ENCODE assay signal across 8 cellular contexts in the genomic region with DNA sequence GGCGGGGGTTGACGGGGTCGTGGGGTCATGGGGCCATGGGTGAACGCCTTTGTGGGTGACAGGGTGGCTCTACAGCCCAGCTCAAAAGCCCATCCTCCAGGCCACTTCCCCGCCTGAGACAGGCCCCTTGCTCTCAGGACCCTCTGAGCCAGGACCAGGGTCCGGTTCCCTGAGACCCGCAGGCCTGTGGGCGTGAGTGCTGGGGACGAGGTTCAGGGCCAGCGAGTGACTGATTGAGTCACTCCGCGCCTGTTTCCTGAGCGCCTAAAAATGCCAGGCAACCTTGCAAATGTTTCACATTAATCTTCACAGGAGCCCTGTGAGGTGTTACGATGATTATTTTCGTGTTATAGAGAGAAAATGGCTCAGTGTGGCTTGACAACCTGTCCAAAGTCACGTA.
DNase-seq lines count a peak whose midpoint lies in the region; ATAC-seq and TF ChIP-seq lines count a peak whose summit lies in the region.

No MANE protein-coding gene starts in this region.

- CTCF ChIA-PET in activated CD4-positive, alpha-beta memory T cell treated with anti-CD3 and anti-CD28 coated beads, Interleukin-2, amount 10 ng/mL, durations not matched to agents 7 days and 5 days (lab: Charles Lee) = no interaction called here

- peak overlapping the region; percentile 59 for H3K4me3 ChIP-seq in HAP-1
- peak overlapping the region; percentile 86 for H3K4me3 ChIP-seq in iPS DF 6.9 (ENCODE audit: low read length)

- H3K36me3 Mint-ChIP-seq in activated CD4-positive, alpha-beta memory T cell treated with anti-CD3 and anti-CD28 coated beads, Interleukin-2, amount 10 ng/mL, durations not matched to agents 7 days and 5 days (ENCODE audit: low read depth) = peaks cover 28% of the 10 kb centered on the region
- H3K36me3 Mint-ChIP-seq in stimulated activated effector memory CD8-positive, alpha-beta T cell treated with anti-CD3 and anti-CD28 coated beads, Interleukin-12 subunit alpha, Interleukin-12 subunit beta, amount 100 ng/mL, for 72 hours = peaks cover 28% of the 10 kb centered on the region

- no peaks in the 10 kb centered on the region for H3K9me3 Mint-ChIP-seq in activated CD4-positive, alpha-beta memory T cell treated with anti-CD3 and anti-CD28 coated beads, Interleukin-2, amount 10 ng/mL, durations not matched to agents 7 days and 5 days
- no peaks in the 10 kb centered on the region for H3K9me3 Mint-ChIP-seq in stimulated activated effector memory CD8-positive, alpha-beta T cell treated with anti-CD3 and anti-CD28 coated beads, Interleukin-12 subunit alpha, Interleukin-12 subunit beta, amount 100 ng/mL, for 72 hours

- H3K4me1 Mint-ChIP-seq in activated CD4-positive, alpha-beta memory T cell treated with anti-CD3 and anti-CD28 coated beads, Interleukin-2, amount 10 ng/mL, durations not matched to agents 7 days and 5 days = peaks cover 27% of the 10 kb centered on the region
- H3K4me1 Mint-ChIP-seq in stimulated activated effector memory CD8-positive, alpha-beta T cell treated with anti-CD3 and anti-CD28 coated beads, Interleukin-12 subunit alpha, Interleukin-12 subunit beta, amount 100 ng/mL, for 72 hours = peaks cover 5% of the 10 kb centered on the region

- in situ Hi-C loops in HAP-1 (cut with MboI; ENCODE audit: low sequenced_read_pairs) = no loop called here

- no peak for TF ChIP-seq CTCF in C4-2B (conservative IDR thresholded peaks at IDR 0.05)

- no peaks in the 10 kb centered on the region for H3K27me3 ChIP-seq in HAP-1 (ENCODE audit: low read depth)
- H3K27me3 ChIP-seq in iPS DF 6.9 (ENCODE audit: control insufficient read depth, insufficient read depth, low read length) = no peaks in the 10 kb centered on the region

- H3K9me3 ChIP-seq in HAP-1 (no peaks in the 10 kb centered on the region), iPS DF 6.9 (ENCODE audit: control insufficient read depth, insufficient read depth, low read length) (no peaks in the 10 kb centered on the region)

- H3K4me3 Mint-ChIP-seq in activated CD4-positive, alpha-beta memory T cell treated with anti-CD3 and anti-CD28 coated beads, Interleukin-2, amount 10 ng/mL, durations not matched to agents 7 days and 5 days = peak overlapping the region; percentile 81
- H3K4me3 Mint-ChIP-seq in stimulated activated effector memory CD8-positive, alpha-beta T cell treated with anti-CD3 and anti-CD28 coated beads, Interleukin-12 subunit alpha, Interleukin-12 subunit beta, amount 100 ng/mL, for 72 hours = peak overlapping the region; percentile 73

- H3K27ac Mint-ChIP-seq in activated CD4-positive, alpha-beta memory T cell treated with anti-CD3 and anti-CD28 coated beads, Interleukin-2, amount 10 ng/mL, durations not matched to agents 7 days and 5 days = peak overlapping the region; percentile 85
- H3K27ac Mint-ChIP-seq in stimulated activated effector memory CD8-positive, alpha-beta T cell treated with anti-CD3 and anti-CD28 coated beads, Interleukin-12 subunit alpha, Interleukin-12 subunit beta, amount 100 ng/mL, for 72 hours = peak overlapping the region; percentile 93

- no peaks in the 10 kb centered on the region for H3K27me3 Mint-ChIP-seq in activated CD4-positive, alpha-beta memory T cell treated with anti-CD3 and anti-CD28 coated beads, Interleukin-2, amount 10 ng/mL, durations not matched to agents 7 days and 5 days

- no CpG with 5 or more reads among the region's 16 CpGs for WGBS in iPS DF 6.9 (ENCODE audit: insufficient coverage, insufficient read length)

- H3K36me3 ChIP-seq in HAP-1 (replicated peaks) (peaks cover 28% of the 10 kb centered on the region), iPS DF 6.9 (ENCODE audit: control insufficient read depth, insufficient read depth, low read length) (no peaks in the 10 kb centered on the region)

- ATAC-seq in stimulated activated effector memory CD8-positive, alpha-beta T cell treated with anti-CD3 and anti-CD28 coated beads, Interleukin-12 subunit alpha, Interleukin-12 subunit beta, amount 100 ng/mL, for 72 hours = peak; percentile 67

- POLR2A ChIA-PET in activated CD4-positive, alpha-beta memory T cell treated with anti-CD3 and anti-CD28 coated beads, Interleukin-2, amount 10 ng/mL, durations not matched to agents 7 days and 5 days (lab: Charles Lee) = interaction anchor here (0.5 to 0.9 kb wide), 2 partner anchors 391 to 595 kb away, joined by 3 read pairs; no protein-coding TSS in a partner anchor

- peaks cover 3% of the 10 kb centered on the region for H3K4me1 ChIP-seq in HAP-1
- 0 out of 2 replicates have a peak, but pooled peaks cover 1% of the 10 kb centered on the region for H3K4me1 ChIP-seq in iPS DF 6.9 (ENCODE audit: control insufficient read depth, insufficient read depth, low read length)

- H3K27ac ChIP-seq in C4-2B (peak overlapping the region; percentile 82), iPS DF 6.9 (ENCODE audit: low read length) (no peak overlapping the region)

- DNase-seq in HAP-1 (ENCODE audit: low spot score in 2 of 2) = no peak
- no peak for DNase-seq in activated CD4-positive, alpha-beta memory T cell treated with anti-CD3 and anti-CD28 coated beads, Interleukin-2, amount 10 ng/mL, durations not matched to agents 7 days and 5 days
- DNase-seq in iPS DF 6.9 (ENCODE audit: low read depth, low spot score) = no peak
- no peak for DNase-seq in stimulated activated effector memory CD8-positive, alpha-beta T cell treated with anti-CD3 and anti-CD28 coated beads, Interleukin-12 subunit alpha, Interleukin-12 subunit beta, amount 100 ng/mL, for 72 hours (ENCODE audit: low spot score in 2 of 2)
- no peak for DNase-seq in putamen (ENCODE audit: low spot score)
- DNase-seq in dedifferentiated amniotic fluid mesenchymal stem cell (ENCODE audit: extremely low spot score) = no peak
- no peak for DNase-seq in NCI-H1105 treated with DMSO at 0.1 percent for 48 hours (lab: John Stamatoyannopoulos, UW)
